In genomic region chr9:98678244-98678842, GRCh38 we compare ENCODE assay signal across 1 cellular context.
A peak's percentile ranks its signal among the peaks of the same experiment; 100 is the strongest.
TF ChIP-seq lines count a peak whose summit lies in the region.

No MANE protein-coding gene starts in this region.

TF ChIP-seq in H1, 55 proteins besides CTCF, POLR2A, EP300 and RAD21:
- peak; percentile 12; the same call in 1 of the 2 replicates for TF ChIP-seq CREB1 (IDR thresholded peaks at IDR 0.05)
- no peak for TF ChIP-seq JUND (IDR thresholded peaks at IDR 0.05; ENCODE audit: low read length)
- peak; percentile 13 for TF ChIP-seq NANOG (IDR thresholded peaks at IDR 0.05; ENCODE audit: insufficient read depth, low read depth, low read length, poor library complexity, severe bottlenecking)
- TF ChIP-seq TAF7 (optimal IDR thresholded peaks at IDR 0.05; ENCODE audit: borderline replicate concordance, low read depth, low read length), result no peak
- TF ChIP-seq HDAC2 (IDR thresholded peaks at IDR 0.05; ENCODE audit: borderline replicate concordance in 1 of 2, low read depth in 2 of 2, low read length in 2 of 2), result no peak
